In the genomic region with DNA sequence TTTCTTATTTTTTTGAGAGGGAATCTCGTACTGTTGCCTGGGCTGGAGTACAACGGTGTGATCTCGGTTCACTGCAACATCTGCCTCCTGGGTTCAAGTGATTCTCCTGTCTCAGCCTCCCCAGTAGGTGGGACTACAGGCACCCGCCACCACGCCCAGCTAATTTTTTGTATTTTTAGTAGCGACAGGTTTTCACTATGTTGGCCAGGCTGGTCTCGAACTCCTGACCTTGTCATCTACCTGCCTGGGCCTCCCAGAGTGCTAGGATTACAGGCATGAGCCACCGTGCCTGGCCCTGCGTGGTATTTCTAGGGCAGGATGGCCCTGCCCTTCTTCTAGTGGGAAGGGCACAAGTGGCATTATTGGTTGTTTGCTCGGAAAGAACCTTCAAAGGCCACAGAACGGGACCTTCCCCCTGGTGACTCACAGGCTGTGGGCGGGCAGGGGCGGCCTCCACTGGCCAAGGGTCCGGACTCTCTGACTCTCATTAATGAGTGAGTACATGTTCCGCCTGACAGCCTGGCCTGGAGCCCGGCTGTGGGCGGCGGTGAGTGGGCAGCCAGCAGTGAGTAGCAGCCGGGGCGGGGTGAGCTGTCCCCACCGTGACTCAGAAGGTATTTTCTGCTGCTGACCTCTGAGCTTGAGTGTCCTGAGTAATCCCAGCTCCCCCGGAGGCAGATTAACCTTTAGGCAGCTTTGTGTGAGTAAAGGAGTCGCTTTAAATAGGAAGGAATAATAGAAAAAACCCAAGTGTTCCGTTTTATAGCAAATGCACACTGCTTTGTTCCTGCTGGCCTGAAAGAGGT, we compare ENCODE assay signal across 8 cellular contexts. TPM values are rescaled to one million over a fixed set of nuclear protein-coding genes. Genes with fewer than 3 reads are reported as not detected.
DNase-seq lines count a peak whose midpoint lies in the region; ATAC-seq and TF ChIP-seq lines count a peak whose summit lies in the region.

No MANE protein-coding gene starts in this region.

- H3K27ac Mint-ChIP-seq in activated naive CD8-positive, alpha-beta T cell: peak overlapping the region; percentile 84
- no peak overlapping the region for H3K27ac Mint-ChIP-seq in glutamatergic neuron (ENCODE audit: unreplicated experiment)

- H3K36me3 Mint-ChIP-seq in activated naive CD8-positive, alpha-beta T cell: no peaks in the 10 kb centered on the region
- H3K36me3 Mint-ChIP-seq in glutamatergic neuron (ENCODE audit: unreplicated experiment): no peaks in the 10 kb centered on the region

- peak overlapping the region; percentile 63 for H3K27ac ChIP-seq in RWPE2 (ENCODE audit: poor library complexity, severe bottlenecking)

- TF ChIP-seq CTCF in RWPE2 (IDR thresholded peaks at IDR 0.05; ENCODE audit: poor library complexity, severe bottlenecking): no peak
- no peak for TF ChIP-seq CTCF in glutamatergic neuron (IDR thresholded peaks at IDR 0.05; ENCODE audit: partially characterized antibody, unreplicated experiment)

- H3K9me3 ChIP-seq in RWPE2 (ENCODE audit: severe bottlenecking): no peaks in the 10 kb centered on the region

- no peaks in the 10 kb centered on the region for H3K9me3 Mint-ChIP-seq in activated naive CD8-positive, alpha-beta T cell (ENCODE audit: low read depth)
- peaks cover 7% of the 10 kb centered on the region for H3K9me3 Mint-ChIP-seq in glutamatergic neuron (ENCODE audit: unreplicated experiment)

- H3K4me3 Mint-ChIP-seq in activated naive CD8-positive, alpha-beta T cell: peak overlapping the region; percentile 76
- no peak overlapping the region for H3K4me3 Mint-ChIP-seq in glutamatergic neuron (ENCODE audit: unreplicated experiment)

- H3K4me1 ChIP-seq in RWPE2 (ENCODE audit: insufficient read depth, poor library complexity, severe bottlenecking): peaks cover 28% of the 10 kb centered on the region

- peaks cover 57% of the 10 kb centered on the region for H3K4me1 Mint-ChIP-seq in activated naive CD8-positive, alpha-beta T cell (ENCODE audit: low read depth)
- peaks cover 35% of the 10 kb centered on the region for H3K4me1 Mint-ChIP-seq in glutamatergic neuron (ENCODE audit: low read depth, unreplicated experiment)

- peaks cover 12% of the 10 kb centered on the region; the same call in 1 of the 2 replicates for H3K36me3 ChIP-seq in RWPE2 (ENCODE audit: low read depth)

- no peaks in the 10 kb centered on the region for H3K27me3 ChIP-seq in RWPE2 (ENCODE audit: insufficient read depth, poor library complexity, severe bottlenecking)

- in situ Hi-C loops in ACHN (cut with HindIII; ENCODE audit: low pct_ligation_motif_present, low pct_unique_long_range_greater_than_20kb, low sequenced_read_pairs): no loop called here

- no peaks in the 10 kb centered on the region for H3K27me3 Mint-ChIP-seq in activated naive CD8-positive, alpha-beta T cell
- H3K27me3 Mint-ChIP-seq in glutamatergic neuron (ENCODE audit: unreplicated experiment): peaks cover 10% of the 10 kb centered on the region

- H3K4me3 ChIP-seq in RWPE2 (ENCODE audit: severe bottlenecking): no peak overlapping the region

- DNase-seq in ACHN (peak; percentile 98), RWPE2 (ENCODE audit: low spot score) (peak; percentile 95), glutamatergic neuron (peak; percentile 53), pons (ENCODE audit: low spot score) (peak; percentile 95), ureter (ENCODE audit: low spot score) (peak; percentile 95)

- ATAC-seq in GM18858 (IDR thresholded peaks at IDR 0.05; ENCODE audit: unreplicated experiment): peak; percentile 35
- peak; percentile 47 for ATAC-seq in HG03135 (IDR thresholded peaks at IDR 0.05; ENCODE audit: unreplicated experiment)
- ATAC-seq in RWPE2 (ENCODE audit: low read depth): peak; percentile 93

RNA-seq across cellular contexts. Expression of a gene that starts 5.1 kb away (rescaled TPM):
- total RNA-seq in glutamatergic neuron (ENCODE audit: unreplicated experiment) (71.4 TPM), ureter (41.9 TPM)

RNA-seq across cellular contexts. Expression of a gene that starts 17.5 kb away (rescaled TPM):
- total RNA-seq in glutamatergic neuron (ENCODE audit: unreplicated experiment) (133 TPM), ureter (148 TPM)

Comparison
In these comparisons a context has a peak if more than half of its experiments do, and no peak if none do; other contexts are left out.
1. ATAC-seq: peak in every context shown above with its lines; median percentile 93 in RWPE2; 47 in HG03135; 35 in GM18858.